In genomic region chr18:69358197-69358895, GRCh38 we compare ENCODE assay signal across 1 cellular context.
TF ChIP-seq lines count a peak whose summit lies in the region.

No MANE protein-coding gene starts in this region.

TF ChIP-seq in HepG2, 621 proteins besides CTCF, POLR2A, EP300 and RAD21 (continued from another document and continues in another):
- TF ChIP-seq ARID5B (CRISPR knock-in tag; IDR thresholded peaks at IDR 0.05) (peak; percentile 98), GATAD2A (CRISPR knock-in tag; IDR thresholded peaks at IDR 0.05) (peak; percentile 98), ZNF292 (CRISPR knock-in tag; IDR thresholded peaks at IDR 0.05; ENCODE audit: borderline replicate concordance, low read depth) (peak; percentile 90; the same call in 1 of the 2 replicates), HMG20B (CRISPR knock-in tag; conservative IDR thresholded peaks at IDR 0.05) (peak; percentile 62; the same call in 1 of the 2 replicates), SMAD3 (CRISPR knock-in tag; IDR thresholded peaks at IDR 0.05) (peak; percentile 39; the same call in 1 of the 2 replicates), ZNF792 (CRISPR knock-in tag; IDR thresholded peaks at IDR 0.05) (peak; percentile 64; the same call in 1 of the 2 replicates), ZBTB38 (CRISPR knock-in tag; IDR thresholded peaks at IDR 0.05) (no peak), FOSL2 (CRISPR knock-in tag; IDR thresholded peaks at IDR 0.05) (peak; percentile 80), SP140L (CRISPR knock-in tag; IDR thresholded peaks at IDR 0.05; ENCODE audit: borderline replicate concordance) (0 out of 2 replicates have a peak, but pooled peaks have one; percentile 52), IKZF5 (CRISPR knock-in tag; IDR thresholded peaks at IDR 0.05) (peak; percentile 82), ETV5 (CRISPR knock-in tag; IDR thresholded peaks at IDR 0.05; ENCODE audit: borderline replicate concordance) (peak; percentile 93), FOXC1 (CRISPR knock-in tag; IDR thresholded peaks at IDR 0.05; ENCODE audit: borderline replicate concordance) (no peak), NFE2 (CRISPR knock-in tag; IDR thresholded peaks at IDR 0.05) (no peak), NR3C1 (CRISPR knock-in tag; IDR thresholded peaks at IDR 0.05) (no peak), ZNF331 (CRISPR knock-in tag; IDR thresholded peaks at IDR 0.05) (peak; percentile 76; the same call in 1 of the 2 replicates), TMF1 (CRISPR knock-in tag; IDR thresholded peaks at IDR 0.05; ENCODE audit: low read depth) (no peak), CBX5 (CRISPR knock-in tag; IDR thresholded peaks at IDR 0.05; ENCODE audit: borderline replicate concordance) (peak; percentile 46; the same call in 1 of the 2 replicates), ZFP1 (CRISPR knock-in tag; IDR thresholded peaks at IDR 0.05) (peak; percentile 48), ZBTB39 (CRISPR knock-in tag; IDR thresholded peaks at IDR 0.05) (0 out of 2 replicates have a peak, but pooled peaks have one; percentile 61), PHF21A (CRISPR knock-in tag; IDR thresholded peaks at IDR 0.05) (peak; percentile 84), SPEN (CRISPR knock-in tag; IDR thresholded peaks at IDR 0.05; ENCODE audit: low read depth) (0 out of 2 replicates have a peak, but pooled peaks have one; percentile 39), ZBTB1 (CRISPR knock-in tag; IDR thresholded peaks at IDR 0.05; ENCODE audit: borderline replicate concordance) (no peak), ARNTL (CRISPR knock-in tag; IDR thresholded peaks at IDR 0.05) (0 out of 2 replicates have a peak, but pooled peaks have one; percentile 26), ISL2 (CRISPR knock-in tag; IDR thresholded peaks at IDR 0.05) (peak; percentile 98), ZNF503 (CRISPR knock-in tag; IDR thresholded peaks at IDR 0.05) (peak; percentile 72; the same call in 1 of the 2 replicates), STAG1 (CRISPR knock-in tag; IDR thresholded peaks at IDR 0.05) (peak; percentile 21), HHEX (CRISPR knock-in tag; IDR thresholded peaks at IDR 0.05) (0 out of 2 replicates have a peak, but pooled peaks have one; percentile 39), ZBTB25 (CRISPR knock-in tag; IDR thresholded peaks at IDR 0.05) (peak; percentile 26; the same call in 1 of the 2 replicates)
- TF ChIP-seq, protein P1, sequence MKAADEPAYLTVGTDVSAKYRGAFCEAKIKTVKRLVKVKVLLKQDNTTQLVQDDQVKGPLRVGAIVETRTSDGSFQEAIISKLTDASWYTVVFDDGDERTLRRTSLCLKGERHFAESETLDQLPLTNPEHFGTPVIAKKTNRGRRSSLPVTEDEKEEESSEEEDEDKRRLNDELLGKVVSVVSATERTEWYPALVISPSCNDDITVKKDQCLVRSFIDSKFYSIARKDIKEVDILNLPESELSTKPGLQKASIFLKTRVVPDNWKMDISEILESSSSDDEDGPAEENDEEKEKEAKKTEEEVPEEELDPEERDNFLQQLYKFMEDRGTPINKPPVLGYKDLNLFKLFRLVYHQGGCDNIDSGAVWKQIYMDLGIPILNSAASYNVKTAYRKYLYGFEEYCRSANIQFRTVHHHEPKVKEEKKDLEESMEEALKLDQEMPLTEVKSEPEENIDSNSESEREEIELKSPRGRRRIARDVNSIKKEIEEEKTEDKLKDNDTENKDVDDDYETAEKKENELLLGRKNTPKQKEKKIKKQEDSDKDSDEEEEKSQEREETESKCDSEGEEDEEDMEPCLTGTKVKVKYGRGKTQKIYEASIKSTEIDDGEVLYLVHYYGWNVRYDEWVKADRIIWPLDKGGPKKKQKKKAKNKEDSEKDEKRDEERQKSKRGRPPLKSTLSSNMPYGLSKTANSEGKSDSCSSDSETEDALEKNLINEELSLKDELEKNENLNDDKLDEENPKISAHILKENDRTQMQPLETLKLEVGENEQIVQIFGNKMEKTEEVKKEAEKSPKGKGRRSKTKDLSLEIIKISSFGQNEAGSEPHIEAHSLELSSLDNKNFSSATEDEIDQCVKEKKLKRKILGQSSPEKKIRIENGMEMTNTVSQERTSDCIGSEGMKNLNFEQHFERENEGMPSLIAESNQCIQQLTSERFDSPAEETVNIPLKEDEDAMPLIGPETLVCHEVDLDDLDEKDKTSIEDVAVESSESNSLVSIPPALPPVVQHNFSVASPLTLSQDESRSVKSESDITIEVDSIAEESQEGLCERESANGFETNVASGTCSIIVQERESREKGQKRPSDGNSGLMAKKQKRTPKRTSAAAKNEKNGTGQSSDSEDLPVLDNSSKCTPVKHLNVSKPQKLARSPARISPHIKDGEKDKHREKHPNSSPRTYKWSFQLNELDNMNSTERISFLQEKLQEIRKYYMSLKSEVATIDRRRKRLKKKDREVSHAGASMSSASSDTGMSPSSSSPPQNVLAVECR (CRISPR knock-in tag; IDR thresholded peaks at IDR 0.05; ENCODE audit: borderline replicate concordance) = peak; percentile 27; the same call in 1 of the 2 replicates
- TF ChIP-seq, protein P2, sequence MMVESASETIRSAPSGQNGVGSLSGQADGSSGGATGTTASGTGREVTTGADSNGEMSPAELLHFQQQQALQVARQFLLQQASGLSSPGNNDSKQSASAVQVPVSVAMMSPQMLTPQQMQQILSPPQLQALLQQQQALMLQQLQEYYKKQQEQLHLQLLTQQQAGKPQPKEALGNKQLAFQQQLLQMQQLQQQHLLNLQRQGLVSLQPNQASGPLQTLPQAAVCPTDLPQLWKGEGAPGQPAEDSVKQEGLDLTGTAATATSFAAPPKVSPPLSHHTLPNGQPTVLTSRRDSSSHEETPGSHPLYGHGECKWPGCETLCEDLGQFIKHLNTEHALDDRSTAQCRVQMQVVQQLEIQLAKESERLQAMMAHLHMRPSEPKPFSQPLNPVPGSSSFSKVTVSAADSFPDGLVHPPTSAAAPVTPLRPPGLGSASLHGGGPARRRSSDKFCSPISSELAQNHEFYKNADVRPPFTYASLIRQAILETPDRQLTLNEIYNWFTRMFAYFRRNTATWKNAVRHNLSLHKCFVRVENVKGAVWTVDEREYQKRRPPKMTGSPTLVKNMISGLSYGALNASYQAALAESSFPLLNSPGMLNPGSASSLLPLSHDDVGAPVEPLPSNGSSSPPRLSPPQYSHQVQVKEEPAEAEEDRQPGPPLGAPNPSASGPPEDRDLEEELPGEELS (CRISPR knock-in tag; IDR thresholded peaks at IDR 0.05) = peak; percentile 94
- TF ChIP-seq, protein P3, sequence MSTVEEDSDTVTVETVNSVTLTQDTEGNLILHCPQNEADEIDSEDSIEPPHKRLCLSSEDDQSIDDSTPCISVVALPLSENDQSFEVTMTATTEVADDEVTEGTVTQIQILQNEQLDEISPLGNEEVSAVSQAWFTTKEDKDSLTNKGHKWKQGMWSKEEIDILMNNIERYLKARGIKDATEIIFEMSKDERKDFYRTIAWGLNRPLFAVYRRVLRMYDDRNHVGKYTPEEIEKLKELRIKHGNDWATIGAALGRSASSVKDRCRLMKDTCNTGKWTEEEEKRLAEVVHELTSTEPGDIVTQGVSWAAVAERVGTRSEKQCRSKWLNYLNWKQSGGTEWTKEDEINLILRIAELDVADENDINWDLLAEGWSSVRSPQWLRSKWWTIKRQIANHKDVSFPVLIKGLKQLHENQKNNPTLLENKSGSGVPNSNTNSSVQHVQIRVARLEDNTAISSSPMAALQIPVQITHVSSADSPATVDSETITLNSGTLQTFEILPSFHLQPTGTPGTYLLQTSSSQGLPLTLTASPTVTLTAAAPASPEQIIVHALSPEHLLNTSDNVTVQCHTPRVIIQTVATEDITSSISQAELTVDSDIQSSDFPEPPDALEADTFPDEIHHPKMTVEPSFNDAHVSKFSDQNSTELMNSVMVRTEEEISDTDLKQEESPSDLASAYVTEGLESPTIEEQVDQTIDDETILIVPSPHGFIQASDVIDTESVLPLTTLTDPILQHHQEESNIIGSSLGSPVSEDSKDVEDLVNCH (CRISPR knock-in tag; IDR thresholded peaks at IDR 0.05) = no peak
- TF ChIP-seq, protein P4, sequence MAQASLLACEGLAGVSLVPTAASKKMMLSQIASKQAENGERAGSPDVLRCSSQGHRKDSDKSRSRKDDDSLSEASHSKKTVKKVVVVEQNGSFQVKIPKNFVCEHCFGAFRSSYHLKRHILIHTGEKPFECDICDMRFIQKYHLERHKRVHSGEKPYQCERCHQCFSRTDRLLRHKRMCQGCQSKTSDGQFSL (CRISPR knock-in tag; IDR thresholded peaks at IDR 0.05) = no peak
- TF ChIP-seq, protein P5, sequence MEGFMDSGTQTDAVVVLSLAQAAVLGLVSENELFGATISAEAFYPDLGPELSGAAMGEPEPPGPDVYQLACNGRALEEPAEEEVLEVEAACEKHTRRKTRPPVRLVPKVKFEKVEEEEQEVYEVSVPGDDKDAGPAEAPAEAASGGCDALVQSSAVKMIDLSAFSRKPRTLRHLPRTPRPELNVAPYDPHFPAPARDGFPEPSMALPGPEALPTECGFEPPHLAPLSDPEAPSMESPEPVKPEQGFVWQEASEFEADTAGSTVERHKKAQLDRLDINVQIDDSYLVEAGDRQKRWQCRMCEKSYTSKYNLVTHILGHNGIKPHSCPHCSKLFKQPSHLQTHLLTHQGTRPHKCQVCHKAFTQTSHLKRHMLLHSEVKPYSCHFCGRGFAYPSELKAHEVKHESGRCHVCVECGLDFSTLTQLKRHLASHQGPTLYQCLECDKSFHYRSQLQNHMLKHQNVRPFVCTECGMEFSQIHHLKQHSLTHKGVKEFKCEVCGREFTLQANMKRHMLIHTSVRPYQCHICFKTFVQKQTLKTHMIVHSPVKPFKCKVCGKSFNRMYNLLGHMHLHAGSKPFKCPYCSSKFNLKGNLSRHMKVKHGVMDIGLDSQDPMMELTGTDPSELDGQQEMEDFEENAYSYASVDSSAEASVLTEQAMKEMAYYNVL (CRISPR knock-in tag; IDR thresholded peaks at IDR 0.05; ENCODE audit: borderline replicate concordance) = peak; percentile 99
